ENCODE assay signal across 1 cellular context in the genomic region with DNA sequence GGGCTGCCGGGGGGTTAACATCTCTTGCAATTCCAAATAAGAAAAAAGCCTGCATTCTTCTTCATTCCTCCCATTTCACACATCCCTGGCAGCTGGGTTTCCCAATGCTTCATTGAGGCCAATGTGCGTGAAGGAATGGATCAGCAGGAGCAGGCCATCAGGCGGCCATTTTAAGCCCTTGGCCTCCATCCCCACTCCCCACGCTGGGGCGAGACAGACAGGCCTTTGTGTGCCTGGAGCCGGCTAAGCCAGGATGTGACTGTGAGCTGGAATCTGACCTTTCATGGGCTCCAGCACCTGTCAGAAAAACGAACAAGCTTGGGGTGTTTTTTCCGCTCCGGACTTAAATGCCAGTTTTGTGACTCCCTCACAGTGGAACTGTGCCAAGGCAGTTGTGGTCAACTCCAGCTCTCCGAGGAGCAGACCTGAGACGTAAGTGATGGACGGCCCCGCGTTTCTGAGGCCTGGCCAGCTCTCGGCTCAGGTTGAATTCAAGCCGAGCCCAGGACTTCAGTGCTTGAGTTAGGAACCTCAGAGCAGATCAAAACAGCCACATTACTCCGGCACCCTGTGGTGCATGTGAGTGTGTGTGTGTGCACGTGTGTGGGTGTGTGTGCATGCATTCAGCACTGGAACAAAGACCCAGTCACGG.
TF ChIP-seq lines count a peak whose summit lies in the region.

No MANE protein-coding gene starts in this region.

TF ChIP-seq in K562, 482 proteins besides CTCF, POLR2A, EP300 and RAD21:
- TF ChIP-seq, protein P1, sequence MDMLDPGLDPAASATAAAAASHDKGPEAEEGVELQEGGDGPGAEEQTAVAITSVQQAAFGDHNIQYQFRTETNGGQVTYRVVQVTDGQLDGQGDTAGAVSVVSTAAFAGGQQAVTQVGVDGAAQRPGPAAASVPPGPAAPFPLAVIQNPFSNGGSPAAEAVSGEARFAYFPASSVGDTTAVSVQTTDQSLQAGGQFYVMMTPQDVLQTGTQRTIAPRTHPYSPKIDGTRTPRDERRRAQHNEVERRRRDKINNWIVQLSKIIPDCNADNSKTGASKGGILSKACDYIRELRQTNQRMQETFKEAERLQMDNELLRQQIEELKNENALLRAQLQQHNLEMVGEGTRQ (CRISPR knock-in tag; IDR thresholded peaks at IDR 0.05): no peak
- no peak for TF ChIP-seq POLR2B (IDR thresholded peaks at IDR 0.05; ENCODE audit: low read depth, partially characterized antibody)
- TF ChIP-seq ZZZ3 (IDR thresholded peaks at IDR 0.05): no peak
- no peak for TF ChIP-seq MECOM (CRISPR knock-in tag; IDR thresholded peaks at IDR 0.05)
